ENCODE assay signal across 33 cellular contexts in the genomic region with DNA sequence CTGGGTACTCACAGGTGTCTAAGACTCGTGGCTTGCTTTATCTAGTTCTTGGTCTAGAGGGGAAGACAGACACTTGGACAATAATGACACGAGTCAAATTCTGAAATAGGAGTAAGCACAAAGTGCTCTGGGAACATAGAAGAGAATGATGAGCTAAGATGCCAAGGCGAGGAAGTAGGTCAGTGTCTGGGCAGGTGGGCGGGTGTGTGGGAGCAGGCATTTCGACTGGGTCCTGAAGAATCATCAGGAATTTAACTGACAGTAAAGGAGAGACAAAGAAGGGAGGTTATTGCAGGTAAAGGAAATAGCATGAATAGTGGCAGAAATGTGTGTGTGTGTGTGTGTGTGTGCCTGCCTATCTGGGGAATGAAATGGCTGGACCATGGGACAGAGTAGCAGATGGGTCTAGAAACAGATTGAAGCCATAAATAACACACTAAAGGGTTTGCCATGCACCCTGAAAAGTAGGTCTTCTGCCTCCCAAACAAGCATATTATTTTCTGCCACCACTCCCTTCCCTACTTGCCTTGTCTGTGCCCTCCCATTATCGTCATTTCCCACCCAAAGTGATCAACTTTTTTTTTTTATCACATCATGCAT.
"Had no signal": no experiment of that assay in that cellular context is flagged by ENCODE, and none has a peak within 500 bp of the region (broad histone marks: within the 10 kb centered on the region; RNA-seq: fewer than 3 reads in every experiment).

No MANE protein-coding gene starts in this region.

- H3K4me3 Mint-ChIP-seq: activated B cell treated with CpG ODN at 0.5 μM for 24 hours; activated CD4-positive, alpha-beta memory T cell treated with anti-CD3 and anti-CD28 coated beads for 36 hours; activated CD4-positive, alpha-beta T cell treated with anti-CD3 and anti-CD28 coated beads, Interleukin-2, amount 10 ng/mL, durations not matched to agents 24 days and 14 days; activated CD8-positive, alpha-beta T cell treated with anti-CD3 and anti-CD28 coated beads for 36 hours; activated naive CD4-positive, alpha-beta T cell treated with anti-CD3 and anti-CD28 coated beads for 36 hours; activated naive CD8-positive, alpha-beta T cell treated with anti-CD3 and anti-CD28 coated beads for 36 hours; activated T-cell treated with anti-CD3 and anti-CD28 coated beads, Interleukin-2, amount 50 U/mL, for 4 hours; activated T-cell treated with anti-CD3 and anti-CD28 coated beads, Interleukin-2, amount 50 U/mL, for 72 hours; activated T-helper 1 cell treated with anti-CD3 and anti-CD28 coated beads, Interleukin-12 subunit alpha, Interleukin-12 subunit beta, Interleukin-2, Interleukin-4 antibody, amounts not matched to agents 30 ng/mL and 10 ng/mL and 1 ng/mL, durations not matched to agents 14 hours and 24 hours and 36 hours; activated T-helper 17 cell treated with anti-CD3 and anti-CD28 coated beads, Interleukin-2, amount 50 U/mL, for 72 hours; brain; central memory CD8-positive, alpha-beta T cell; T-cell; T-helper 17 cell had no signal

- H3K27me3 Mint-ChIP-seq: activated naive CD8-positive, alpha-beta T cell treated with anti-CD3 and anti-CD28 coated beads for 36 hours; brain had no signal

- H3K9me3 Mint-ChIP-seq: activated CD4-positive, alpha-beta memory T cell treated with anti-CD3 and anti-CD28 coated beads for 36 hours; activated CD4-positive, alpha-beta T cell treated with anti-CD3 and anti-CD28 coated beads, Interleukin-2, amount 10 ng/mL, durations not matched to agents 24 days and 14 days; activated CD8-positive, alpha-beta T cell treated with anti-CD3 and anti-CD28 coated beads for 36 hours; activated naive CD4-positive, alpha-beta T cell treated with anti-CD3 and anti-CD28 coated beads for 36 hours; activated naive CD4-positive, alpha-beta T cell treated with anti-CD3 and anti-CD28 coated beads, Interleukin-2, amount 50 U/mL, for 72 hours; activated naive CD8-positive, alpha-beta T cell treated with anti-CD3 and anti-CD28 coated beads for 36 hours; activated T-cell treated with anti-CD3 and anti-CD28 coated beads, Interleukin-2, amount 50 U/mL, for 4 hours; activated T-helper 1 cell treated with anti-CD3 and anti-CD28 coated beads, Interleukin-12 subunit alpha, Interleukin-12 subunit beta, Interleukin-2, Interleukin-4 antibody, amounts not matched to agents 30 ng/mL and 10 ng/mL and 1 ng/mL, durations not matched to agents 14 hours and 24 hours and 36 hours; activated T-helper 17 cell treated with anti-CD3 and anti-CD28 coated beads, Interleukin-2, amount 50 U/mL, for 72 hours; central memory CD8-positive, alpha-beta T cell had no signal

- H3K27ac ChIP-seq: adrenal gland, cardiac muscle cell, VCaP had no signal

- H3K4me3 ChIP-seq: adrenal gland, cardiac muscle cell had no signal

- H3K9me3 ChIP-seq: adrenal gland had no signal

- H3K4me1 ChIP-seq: adrenal gland had no signal

- ATAC-seq: activated CD8-positive, alpha-beta T cell treated with anti-CD3 and anti-CD28 coated beads for 36 hours; activated naive CD4-positive, alpha-beta T cell treated with anti-CD3 and anti-CD28 coated beads, Interleukin-2, amount 50 U/mL, for 72 hours; activated T-cell treated with anti-CD3 and anti-CD28 coated beads, Interleukin-2, amount 50 U/mL, for 4 hours; activated T-cell treated with anti-CD3 and anti-CD28 coated beads, Interleukin-2, amount 50 U/mL, for 72 hours; activated T-helper 17 cell treated with anti-CD3 and anti-CD28 coated beads, Interleukin-2, amount 50 U/mL, for 72 hours; T-cell; T-helper 17 cell had no signal

- H3K27me3 ChIP-seq: cardiac muscle cell had no signal

- FAIRE-seq: bronchial epithelial cell, TTC549 had no signal

- H3K36me3 Mint-ChIP-seq: activated CD4-positive, alpha-beta memory T cell treated with anti-CD3 and anti-CD28 coated beads for 36 hours; activated naive CD4-positive, alpha-beta T cell treated with anti-CD3 and anti-CD28 coated beads, Interleukin-2, amount 50 U/mL, for 72 hours; activated naive CD8-positive, alpha-beta T cell treated with anti-CD3 and anti-CD28 coated beads for 36 hours; brain; T-cell had no signal

- H3K27ac Mint-ChIP-seq: activated B cell treated with CpG ODN at 0.5 μM for 24 hours; activated CD4-positive, alpha-beta memory T cell treated with anti-CD3 and anti-CD28 coated beads for 36 hours; activated CD4-positive, alpha-beta T cell treated with anti-CD3 and anti-CD28 coated beads, Interleukin-2, amount 10 ng/mL, durations not matched to agents 24 days and 14 days; activated CD8-positive, alpha-beta T cell treated with anti-CD3 and anti-CD28 coated beads for 36 hours; activated naive CD4-positive, alpha-beta T cell treated with anti-CD3 and anti-CD28 coated beads for 36 hours; activated naive CD4-positive, alpha-beta T cell treated with anti-CD3 and anti-CD28 coated beads, Interleukin-2, amount 50 U/mL, for 72 hours; activated naive CD8-positive, alpha-beta T cell treated with anti-CD3 and anti-CD28 coated beads for 36 hours; activated T-cell treated with anti-CD3 and anti-CD28 coated beads, Interleukin-2, amount 50 U/mL, for 72 hours; activated T-helper 1 cell treated with anti-CD3 and anti-CD28 coated beads, Interleukin-12 subunit alpha, Interleukin-12 subunit beta, Interleukin-2, Interleukin-4 antibody, amounts not matched to agents 30 ng/mL and 10 ng/mL and 1 ng/mL, durations not matched to agents 14 hours and 24 hours and 36 hours; activated T-helper 17 cell treated with anti-CD3 and anti-CD28 coated beads, Interleukin-2, amount 50 U/mL, for 72 hours; brain; T-cell; T-helper 17 cell had no signal

- H3K36me3 ChIP-seq: adrenal gland, cardiac muscle cell had no signal

- H3K4me1 Mint-ChIP-seq: activated B cell treated with CpG ODN at 0.5 μM for 24 hours; activated CD4-positive, alpha-beta T cell treated with anti-CD3 and anti-CD28 coated beads, Interleukin-2, amount 10 ng/mL, durations not matched to agents 24 days and 14 days; activated T-helper 17 cell treated with anti-CD3 and anti-CD28 coated beads, Interleukin-2, amount 50 U/mL, for 72 hours; brain; central memory CD8-positive, alpha-beta T cell; T-cell had no signal

- DNase-seq: activated B cell treated with CpG ODN at 0.5 μM for 24 hours; activated CD4-positive, alpha-beta memory T cell treated with anti-CD3 and anti-CD28 coated beads for 36 hours; activated CD4-positive, alpha-beta T cell treated with anti-CD3 and anti-CD28 coated beads for 4 hours; activated CD4-positive, alpha-beta T cell treated with anti-CD3 and anti-CD28 coated beads, Interleukin-2, amount 10 ng/mL, durations not matched to agents 24 days and 14 days; activated CD4-positive, alpha-beta T cell treated with anti-CD3 and anti-CD28 coated beads, Interleukin-2, amount 50 U/mL, for 1 hour; activated CD4-positive, alpha-beta T cell treated with anti-CD3 and anti-CD28 coated beads, Interleukin-2, amount 50 U/mL, for 4 hours; activated CD4-positive, CD25-positive, alpha-beta regulatory T cell treated with anti-CD3 and anti-CD28 coated beads, Interleukin-2, amount 50 U/mL, for 72 hours; activated CD8-positive, alpha-beta memory T cell treated with anti-CD3 and anti-CD28 coated beads, Interleukin-2, amount 50 U/mL, for 4 hours; activated CD8-positive, alpha-beta T cell treated with anti-CD3 and anti-CD28 coated beads for 36 hours; activated effector memory CD4-positive, alpha-beta T cell treated with anti-CD3 and anti-CD28 coated beads, Interleukin-2, amount 50 U/mL, for 16 hours; activated gamma-delta T cell treated with Interleukin-2 at 50 U/mL for 16 hours; activated naive CD4-positive, alpha-beta T cell; activated naive CD4-positive, alpha-beta T cell treated with anti-CD3 and anti-CD28 coated beads for 36 hours; activated naive CD4-positive, alpha-beta T cell treated with anti-CD3 and anti-CD28 coated beads, Interleukin-2, amount 50 U/mL, for 16 hours; activated naive CD8-positive, alpha-beta T cell treated with anti-CD3 and anti-CD28 coated beads for 36 hours; activated T-cell treated with anti-CD3 and anti-CD28 coated beads for 4 hours; activated T-cell treated with anti-CD3 and anti-CD28 coated beads, Interleukin-2, amount 50 U/mL, for 1 hour; activated T-cell treated with anti-CD3 and anti-CD28 coated beads, Interleukin-2, amount 50 U/mL, for 4 hours; activated T-cell treated with anti-CD3 and anti-CD28 coated beads, Interleukin-2, amount 50 U/mL, for 72 hours; adrenal gland; amniotic stem cell; aorta; T-cell; T-helper 17 cell had no signal
